1 cellular context compared by ENCODE assay signal in genomic region chr10:21337171-21337792, GRCh38.
TF ChIP-seq lines count a peak whose summit lies in the region.

No MANE protein-coding gene starts in this region.

TF ChIP-seq in K562, 482 proteins besides CTCF, POLR2A, EP300 and RAD21 (continued from another document):
- peak; percentile 81; the same call in 1 of the 2 replicates for TF ChIP-seq ADNP (tag; IDR thresholded peaks at IDR 0.05)
- TF ChIP-seq ATF1 (CRISPR knock-in tag; IDR thresholded peaks at IDR 0.05) = no peak
- TF ChIP-seq ATF1 (tag; IDR thresholded peaks at IDR 0.05) = 0 out of 2 replicates have a peak, but pooled peaks have one; percentile 34
- no peak for TF ChIP-seq SFPQ (IDR thresholded peaks at IDR 0.05; ENCODE audit: low read depth, low read length)
- TF ChIP-seq SIX5 (IDR thresholded peaks at IDR 0.05; ENCODE audit: borderline replicate concordance in 1 of 2, insufficient read depth in 1 of 2, low read depth in 1 of 2, low read length in 2 of 2) = no peak
- peak; percentile 91 for TF ChIP-seq BCOR (IDR thresholded peaks at IDR 0.05)
- TF ChIP-seq ZBTB40 (IDR thresholded peaks at IDR 0.05) = 0 out of 2 replicates have a peak, but pooled peaks have one; percentile 11
- TF ChIP-seq ZBTB40 (CRISPR knock-in tag; IDR thresholded peaks at IDR 0.05) = no peak; the same call in 1 of the 2 replicates
- TF ChIP-seq FOSL1 (tag; conservative IDR thresholded peaks at IDR 0.05) = peak; percentile 97
- TF ChIP-seq SOX6 (IDR thresholded peaks at IDR 0.05) = no peak
- TF ChIP-seq MIER1 (IDR thresholded peaks at IDR 0.05; ENCODE audit: low read depth) = no peak
- TF ChIP-seq SP1 (CRISPR knock-in tag; IDR thresholded peaks at IDR 0.05) = no peak
- TF ChIP-seq KAT2B (IDR thresholded peaks at IDR 0.05; ENCODE audit: low read depth, low read length) = no peak
- TF ChIP-seq FOXM1 (IDR thresholded peaks at IDR 0.05; ENCODE audit: low read depth) = 0 out of 2 replicates have a peak, but pooled peaks have one; percentile 6
- no peak for TF ChIP-seq FOXM1 (CRISPR knock-in tag; IDR thresholded peaks at IDR 0.05; ENCODE audit: low read depth)
- TF ChIP-seq MTA2 (IDR thresholded peaks at IDR 0.05; ENCODE audit: low read depth) = no peak
- TF ChIP-seq NBN (IDR thresholded peaks at IDR 0.05; ENCODE audit: low read depth) = 0 out of 2 replicates have a peak, but pooled peaks have one; percentile 44
- TF ChIP-seq GABPB2 (CRISPR knock-in tag; conservative IDR thresholded peaks at IDR 0.05) = no peak
- TF ChIP-seq ZNF121 (CRISPR knock-in tag; conservative IDR thresholded peaks at IDR 0.05) = no peak
- no peak for TF ChIP-seq PATZ1 (CRISPR knock-in tag; IDR thresholded peaks at IDR 0.05; ENCODE audit: borderline replicate concordance)
- no peak for TF ChIP-seq CEBPG (CRISPR knock-in tag; IDR thresholded peaks at IDR 0.05)
- peak in 1 of 2 experiments; percentile 38; a peak in 1 of 4 replicates for TF ChIP-seq CEBPG (tag; conservative IDR thresholded peaks at IDR 0.05 in 1 of 2, IDR thresholded peaks at IDR 0.05 in 1 of 2)
- TF ChIP-seq KDM1A (IDR thresholded peaks at IDR 0.05) = peak in 1 of 2 experiments; percentile 40; a peak in 2 of 4 replicates
- TF ChIP-seq HMG20B (CRISPR knock-in tag; IDR thresholded peaks at IDR 0.05) = no peak
- 0 out of 2 replicates have a peak, but pooled peaks have one; percentile 4 for TF ChIP-seq DPF2 (IDR thresholded peaks at IDR 0.05)
- no peak for TF ChIP-seq MBD1 (CRISPR knock-in tag; IDR thresholded peaks at IDR 0.05)
- 0 out of 2 replicates have a peak, but pooled peaks have one; percentile 7 for TF ChIP-seq MBD2 (IDR thresholded peaks at IDR 0.05; ENCODE audit: borderline replicate concordance, low read depth)
- no peak for TF ChIP-seq HDGF (IDR thresholded peaks at IDR 0.05)
- peak; percentile 54 for TF ChIP-seq RBM25 (IDR thresholded peaks at IDR 0.05; ENCODE audit: low read depth, low read length, severe bottlenecking)
- peak in 1 of 2 experiments; percentile 3; a peak in 1 of 4 replicates for TF ChIP-seq TEAD1 (CRISPR knock-in tag; IDR thresholded peaks at IDR 0.05)
- no peak for TF ChIP-seq ZNF311 (CRISPR knock-in tag; IDR thresholded peaks at IDR 0.05)
- TF ChIP-seq HDAC2 (IDR thresholded peaks at IDR 0.05) = 0 out of 2 replicates have a peak, but pooled peaks have one; percentile 16
- TF ChIP-seq ZNF764 (CRISPR knock-in tag; IDR thresholded peaks at IDR 0.05; ENCODE audit: low read depth) = no peak
- TF ChIP-seq ZNF589 (CRISPR knock-in tag; IDR thresholded peaks at IDR 0.05; ENCODE audit: low read depth) = no peak
- peak; percentile 26; the same call in 1 of the 2 replicates for TF ChIP-seq TRIM28 (IDR thresholded peaks at IDR 0.05)
